Comparison of ENCODE assay signal across 9 cellular contexts in genomic region chr12:111413442-111414086, GRCh38. TPM values are rescaled to one million over a fixed set of nuclear protein-coding genes. Genes with fewer than 3 reads are reported as not detected.
DNase-seq lines count a peak whose midpoint lies in the region; ATAC-seq and TF ChIP-seq lines count a peak whose summit lies in the region.
"Had no signal": no experiment of that assay in that cellular context is flagged by ENCODE, and none has a peak within 500 bp of the region (broad histone marks: within the 10 kb centered on the region; RNA-seq: fewer than 3 reads in every experiment).

No MANE protein-coding gene starts in this region.

- H3K9me3 ChIP-seq in CD4-positive, alpha-beta T cell (ENCODE audit: control insufficient read depth, low read length) = no peaks in the 10 kb centered on the region

- no peak overlapping the region for H3K23ac ChIP-seq in mesendoderm (ENCODE audit: low read length)

- CTCF ChIA-PET in CD4-positive, alpha-beta T cell (lab: Charles Lee) = interaction anchor here (1.0 to 8.4 kb wide), 6 partner anchors 11 to 38 kb away, joined by 3 to 56 read pairs (median 4); no protein-coding TSS in a partner anchor
- CTCF ChIA-PET in activated CD4-positive, alpha-beta T cell treated with anti-CD3 and anti-CD28 coated beads for 36 hours (lab: Charles Lee) = interaction anchor here (0.5 to 24.4 kb wide), 8 partner anchors 10 to 913 kb away, joined by 3 to 890 read pairs (median 4); partner anchors contain the start of gene PHETA1

- H3K4me3 Mint-ChIP-seq in CD4-positive, alpha-beta T cell = no peak overlapping the region
- H3K4me3 Mint-ChIP-seq in activated CD4-positive, alpha-beta T cell treated with anti-CD3 and anti-CD28 coated beads for 36 hours = no peak overlapping the region

- no peaks in the 10 kb centered on the region for H3K9me3 Mint-ChIP-seq in CD4-positive, alpha-beta T cell
- no peaks in the 10 kb centered on the region for H3K9me3 Mint-ChIP-seq in activated CD4-positive, alpha-beta T cell treated with anti-CD3 and anti-CD28 coated beads for 36 hours (ENCODE audit: low read depth)

- intact Hi-C loops in CD4-positive, alpha-beta T cell (cut with DNase I, micrococcal nuclease) = loop anchor here in 1 of 2 experiments (10.0 kb wide), 1 partner anchor 601 kb away; the partner anchor contains the start of genes ERP29 and TMEM116
- intact Hi-C loops in activated CD4-positive, alpha-beta T cell treated with anti-CD3 and anti-CD28 coated beads for 36 hours (cut with DNase I, micrococcal nuclease) = no loop called here

- H2AK5ac ChIP-seq in mesendoderm (ENCODE audit: low read length) = no peak overlapping the region

- H3K79me1 ChIP-seq in mesendoderm (ENCODE audit: low read length) = peaks cover 29% of the 10 kb centered on the region

- H3K4me3 ChIP-seq in cardiac fibroblast (replicated peaks in 1 of 2; ENCODE audit: low read depth in 2 of 2, low read length in 2 of 2) (no peak overlapping the region), mesendoderm (ENCODE audit: low read length) (no peak overlapping the region)

- H2BK5ac ChIP-seq in mesendoderm (ENCODE audit: low read length) = no peak overlapping the region

- H2BK120ac ChIP-seq in mesendoderm (ENCODE audit: low read depth, low read length) = no peak overlapping the region

- H3K4ac ChIP-seq in mesendoderm (ENCODE audit: low read depth, low read length) = no peak overlapping the region

- H2BK15ac ChIP-seq in mesendoderm (replicated peaks; ENCODE audit: low read depth) = no peak overlapping the region

- H3K27ac ChIP-seq in CD4-positive, alpha-beta T cell (ENCODE audit: low read depth, low read length) = no peak overlapping the region
- H3K27ac ChIP-seq in mesendoderm (ENCODE audit: low read depth, low read length) = no peak overlapping the region
- H3K27ac ChIP-seq: VCaP had no signal

- peaks cover 34% of the 10 kb centered on the region for H3K4me1 ChIP-seq in mesendoderm (ENCODE audit: control insufficient read depth, low read depth, low read length)

- ATAC-seq in CD4-positive, alpha-beta T cell (ENCODE audit: poor library complexity) = no peak
- no peak for ATAC-seq in activated CD4-positive, alpha-beta T cell treated with anti-CD3 and anti-CD28 coated beads for 36 hours
- ATAC-seq in GM18861 (IDR thresholded peaks at IDR 0.05; ENCODE audit: unreplicated experiment) = no peak

- H3K27me3 Mint-ChIP-seq in CD4-positive, alpha-beta T cell = no peaks in the 10 kb centered on the region
- no peaks in the 10 kb centered on the region for H3K27me3 Mint-ChIP-seq in activated CD4-positive, alpha-beta T cell treated with anti-CD3 and anti-CD28 coated beads for 36 hours

- no peak overlapping the region for H3K4me2 ChIP-seq in mesendoderm (ENCODE audit: low read length)

- peaks cover 1% of the 10 kb centered on the region for H3K36me3 ChIP-seq in mesendoderm (ENCODE audit: control insufficient read depth, insufficient read depth, low read length)

- no peak for DNase-seq in CD4-positive, alpha-beta T cell
- DNase-seq in LHCN-M2 (ENCODE audit: low read depth) (peak; percentile 89), cardiac fibroblast (ENCODE audit: low read depth in 2 of 2) (peak; percentile 59 to 76), mesendoderm (no peak), NCI-H446 (lab: John Stamatoyannopoulos, UW) (no peak)
- DNase-seq in activated CD4-positive, alpha-beta T cell treated with anti-CD3 and anti-CD28 coated beads for 36 hours = no peak
- DNase-seq in stimulated activated naive CD4-positive, alpha-beta T cell (lab: John Stamatoyannopoulos, UW) = no peak

- H4K8ac ChIP-seq in mesendoderm (ENCODE audit: low read depth, low read length) = no peak overlapping the region

- no peaks in the 10 kb centered on the region for H3K27me3 ChIP-seq in CD4-positive, alpha-beta T cell (ENCODE audit: control insufficient read depth, insufficient read depth, low read length)
- H3K27me3 ChIP-seq in mesendoderm (ENCODE audit: insufficient read depth, low read length, poor library complexity) = no peaks in the 10 kb centered on the region

- H3K56ac ChIP-seq in mesendoderm (ENCODE audit: low read length) = peak overlapping the region; percentile 57

- H3K9ac ChIP-seq in mesendoderm (ENCODE audit: low read length) = no peak overlapping the region

- H3K18ac ChIP-seq in mesendoderm (ENCODE audit: low read length) = no peak overlapping the region

- POLR2A ChIA-PET in CD4-positive, alpha-beta T cell (lab: Charles Lee) = interaction anchor here (0.8 to 7.0 kb wide), 4 partner anchors 10 to 38 kb away, joined by 3 to 66 read pairs (median 8); no protein-coding TSS in a partner anchor
- POLR2A ChIA-PET in activated CD4-positive, alpha-beta T cell treated with anti-CD3 and anti-CD28 coated beads for 36 hours (lab: Charles Lee) = no interaction called here

- H4K5ac ChIP-seq in mesendoderm (ENCODE audit: low read length) = no peak overlapping the region

- no CpG with 5 or more reads among the region's 12 CpGs for WGBS in mesendoderm (ENCODE audit: extremely low coverage, insufficient coverage, low lambda C conversion rate)

- H3K36me3 Mint-ChIP-seq in CD4-positive, alpha-beta T cell (ENCODE audit: low read depth) = peaks cover 27% of the 10 kb centered on the region
- peaks cover 25% of the 10 kb centered on the region for H3K36me3 Mint-ChIP-seq in activated CD4-positive, alpha-beta T cell treated with anti-CD3 and anti-CD28 coated beads for 36 hours (ENCODE audit: low read depth)

- TF ChIP-seq CTCF in CD4-positive, alpha-beta T cell (IDR thresholded peaks at IDR 0.05) = no peak
- TF ChIP-seq CTCF in cardiac fibroblast (IDR thresholded peaks at IDR 0.05; ENCODE audit: low read depth, low read length) = no peak

- peak overlapping the region; percentile 82 for H3K27ac Mint-ChIP-seq in CD4-positive, alpha-beta T cell
- no peak overlapping the region for H3K27ac Mint-ChIP-seq in activated CD4-positive, alpha-beta T cell treated with anti-CD3 and anti-CD28 coated beads for 36 hours

- H3K79me2 ChIP-seq in mesendoderm (ENCODE audit: control insufficient read depth, insufficient read depth, low read length) = peaks cover 68% of the 10 kb centered on the region

- peaks cover 64% of the 10 kb centered on the region for H3K4me1 Mint-ChIP-seq in CD4-positive, alpha-beta T cell (ENCODE audit: low read depth)
- H3K4me1 Mint-ChIP-seq in activated CD4-positive, alpha-beta T cell treated with anti-CD3 and anti-CD28 coated beads for 36 hours = peaks cover 66% of the 10 kb centered on the region

RNA-seq across cellular contexts. Expression of gene SH2B3, which starts 7.8 kb away (rescaled TPM):
- total RNA-seq in CD4-positive, alpha-beta T cell = 10 to 100 TPM; 42.3 to 46.4 TPM
- total RNA-seq in LHCN-M2 (2014; rRNA removed) = 120 and 124 TPM in 2 replicates
- 25.1 TPM for polyA plus RNA-seq in LHCN-M2 (2012)
- polyA plus RNA-seq in mesendoderm (2013, experiment 1 of 2) = 21.1 TPM
- 21.3 TPM for polyA plus RNA-seq in mesendoderm (2013, experiment 2 of 2)
- 10 to 100 TPM; 29.2 to 32.7 TPM for total RNA-seq in activated CD4-positive, alpha-beta T cell treated with anti-CD3 and anti-CD28 coated beads for 36 hours

RNA-seq across cellular contexts. Expression of gene PHETA1, which starts 44.7 kb away (rescaled TPM):
- 1 to 10 TPM; 1.3 to 1.7 TPM for total RNA-seq in CD4-positive, alpha-beta T cell
- 14.5 and 19.7 TPM in 2 replicates for total RNA-seq in LHCN-M2 (2014; rRNA removed)
- 8.5 TPM for polyA plus RNA-seq in LHCN-M2 (2012)
- 4.4 TPM for polyA plus RNA-seq in mesendoderm (2013, experiment 1 of 2)
- polyA plus RNA-seq in mesendoderm (2013, experiment 2 of 2) = 4.3 TPM
- 1 to 10 TPM; 1.3 to 1.5 TPM for total RNA-seq in activated CD4-positive, alpha-beta T cell treated with anti-CD3 and anti-CD28 coated beads for 36 hours

Comparison
In these comparisons a context has a peak if more than half of its experiments do, and no peak if none do; other contexts are left out.
1. DNase-seq: peak in LHCN-M2 (single experiment) and cardiac fibroblast (2 of 2); none in CD4-positive, alpha-beta T cell (0 of 10), mesendoderm (single experiment), activated CD4-positive, alpha-beta T cell treated with anti-CD3 and anti-CD28 coated beads for 36 hours (single experiment), NCI-H446 (0 of 2) and stimulated activated naive CD4-positive, alpha-beta T cell (0 of 6).